Comparison of ENCODE assay signal across 3 cellular contexts in the genomic region with DNA sequence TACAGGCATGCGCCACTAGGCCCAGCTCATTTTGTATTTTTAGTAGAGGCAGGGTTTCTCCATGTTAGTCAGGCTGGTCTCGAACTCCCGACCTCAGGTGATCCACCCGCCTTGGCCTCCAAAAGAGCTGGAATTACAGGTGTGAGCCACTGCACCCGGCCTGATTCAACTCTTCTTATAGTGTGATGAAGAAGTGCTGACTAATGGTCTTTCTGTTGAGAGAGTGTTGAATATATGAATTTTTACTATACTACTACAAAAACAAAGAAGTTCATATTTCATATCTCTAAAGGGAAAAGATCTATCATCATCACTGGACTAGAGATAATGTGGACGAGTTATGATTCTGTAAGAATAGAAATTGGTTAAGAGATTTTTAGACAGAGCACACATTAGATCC.
TF ChIP-seq lines count a peak whose summit lies in the region.

No MANE protein-coding gene starts in this region.

TF ChIP-seq in A549, 52 proteins besides CTCF, POLR2A, EP300 and RAD21:
- TF ChIP-seq MAFK (IDR thresholded peaks at IDR 0.05; ENCODE audit: partially characterized antibody) (peak; percentile 77), RCOR1 (IDR thresholded peaks at IDR 0.05; ENCODE audit: low read depth, low read length) (no peak), NR3C1 (IDR thresholded peaks at IDR 0.05) (no peak)
TF ChIP-seq in A549: peak in this region for 1.

TF ChIP-seq in IMR-90, 13 proteins besides CTCF, POLR2A, EP300 and RAD21:
- TF ChIP-seq CHD1 (IDR thresholded peaks at IDR 0.05; ENCODE audit: low read depth, low read length) (no peak), MAFK (IDR thresholded peaks at IDR 0.05; ENCODE audit: low read depth, low read length) (peak; percentile 80)

TF ChIP-seq in K562, 482 proteins besides CTCF, POLR2A, EP300 and RAD21:
- TF ChIP-seq MAFK (IDR thresholded peaks at IDR 0.05; ENCODE audit: low read length) (peak; percentile 68), C11orf30 (IDR thresholded peaks at IDR 0.05; ENCODE audit: low read depth) (peak; percentile 78), LCOR (CRISPR knock-in tag; IDR thresholded peaks at IDR 0.05) (no peak), ZNF316 (IDR thresholded peaks at IDR 0.05) (peak; percentile 86), MAFF (IDR thresholded peaks at IDR 0.05; ENCODE audit: low read length) (peak; percentile 47; the same call in 1 of the 2 replicates), MAFG (tag; conservative IDR thresholded peaks at IDR 0.05) (peak; percentile 69)
TF ChIP-seq in K562: peak in this region for 5.
